ENCODE assay signal across 21 cellular contexts in genomic region chr5:153807796-153808195, GRCh38.
DNase-seq lines count a peak whose midpoint lies in the region; ATAC-seq and TF ChIP-seq lines count a peak whose summit lies in the region.
"Had no signal": no experiment of that assay in that cellular context is flagged by ENCODE, and none has a peak within 500 bp of the region (broad histone marks: within the 10 kb centered on the region; RNA-seq: fewer than 3 reads in every experiment).

No MANE protein-coding gene starts in this region.

- H3K4me3 Mint-ChIP-seq in Calu3 (ENCODE audit: low read depth, unreplicated experiment), result no peak overlapping the region
- H3K4me3 Mint-ChIP-seq: CD4-positive, alpha-beta memory T cell had no signal

- DNase-seq in NCI-H1417 (lab: John Stamatoyannopoulos, UW), result peak; percentile 22 to 80 (median 55)
- DNase-seq in NCI-H1417 treated with DMSO at 0.1 percent for 48 hours (lab: John Stamatoyannopoulos, UW), result no peak
- DNase-seq in NCI-H2227 treated with DMSO at 0.1 percent for 48 hours (lab: John Stamatoyannopoulos, UW), result peak; percentile 84
- DNase-seq in NCI-H748 treated with DMSO at 0.1 percent for 48 hours (lab: John Stamatoyannopoulos, UW), result peak; percentile 69
- peak; percentile 15 for DNase-seq in neuronal stem cell (ENCODE audit: low spot score)
- DNase-seq in SKM-1 (lab: John Stamatoyannopoulos, UW; ENCODE audit: unreplicated experiment), result no peak
- no peak for DNase-seq in Calu3
- DNase-seq: 8988T; Caco-2; CD4-positive, alpha-beta memory T cell; GDM1; MM.1S; NCI-H1048; NCI-H1436 treated with DMSO at 0.1 percent for 48 hours; NCI-H2029 treated with DMSO at 0.1 percent for 48 hours; NCI-H526; SJCRH30; T-helper 1 cell had no signal

- TF ChIP-seq CTCF in Calu3 (IDR thresholded peaks at IDR 0.05; ENCODE audit: unreplicated experiment), result no peak

- H3K14ac ChIP-seq in neuronal stem cell (ENCODE audit: low read length), result no peak overlapping the region

- H3K9ac ChIP-seq in neuronal stem cell (ENCODE audit: low read depth, low read length, poor library complexity), result no peak overlapping the region
- H3K9ac ChIP-seq: BLaER1 treated with 17β-estradiol and CSF1 and Interleukin-3, amounts not matched to agents 10 nM and 100 nM had no signal

- H4K91ac ChIP-seq in neuronal stem cell (ENCODE audit: low read depth, low read length, poor library complexity), result no peak overlapping the region

- CTCF ChIA-PET in Calu3 (lab: Charles Lee), result no interaction called here

- H3K27me3 Mint-ChIP-seq in Calu3 (ENCODE audit: unreplicated experiment), result peaks cover 33% of the 10 kb centered on the region
- H3K27me3 Mint-ChIP-seq: CD4-positive, alpha-beta memory T cell had no signal

- no peak overlapping the region for H3K4me2 ChIP-seq in neuronal stem cell (ENCODE audit: insufficient read depth, low read length, poor library complexity, severe bottlenecking)
- H3K4me2 ChIP-seq: BLaER1 treated with 17β-estradiol and CSF1 and Interleukin-3, amounts not matched to agents 10 nM and 100 nM had no signal

- ATAC-seq in HG03159 (IDR thresholded peaks at IDR 0.05; ENCODE audit: unreplicated experiment), result no peak
- ATAC-seq: K562 had no signal

- no peaks in the 10 kb centered on the region for H3K79me1 ChIP-seq in neuronal stem cell (ENCODE audit: low read depth, low read length)

- no peak overlapping the region for H3K23ac ChIP-seq in neuronal stem cell (ENCODE audit: low read depth, low read length, poor library complexity)

- H3K4me1 Mint-ChIP-seq in Calu3 (ENCODE audit: low read depth, unreplicated experiment), result no peaks in the 10 kb centered on the region
- H3K4me1 Mint-ChIP-seq: CD4-positive, alpha-beta memory T cell had no signal

- no peak overlapping the region for H2BK12ac ChIP-seq in neuronal stem cell (ENCODE audit: low read length)

- H3K27ac Mint-ChIP-seq in Calu3 (ENCODE audit: unreplicated experiment), result no peak overlapping the region
- H3K27ac Mint-ChIP-seq: CD4-positive, alpha-beta memory T cell had no signal

- no TSS peak for BruUV-seq in Calu3 (replicated peaks; lab: Mats Ljungman, UMichigan)

- no peak overlapping the region for H3K18ac ChIP-seq in neuronal stem cell (ENCODE audit: low read length)

- H2BK120ac ChIP-seq in neuronal stem cell (ENCODE audit: low read depth, low read length), result no peak overlapping the region

- H2AK5ac ChIP-seq in neuronal stem cell (ENCODE audit: low read depth, low read length), result no peak overlapping the region

- H3K4ac ChIP-seq in neuronal stem cell (ENCODE audit: low read length), result no peak overlapping the region

- no peak overlapping the region for H2BK15ac ChIP-seq in neuronal stem cell (ENCODE audit: low read length)

- no peaks in the 10 kb centered on the region for H3K27me3 ChIP-seq in neuronal stem cell (ENCODE audit: control insufficient read depth in 3 of 3, insufficient read depth in 3 of 3, low read depth in 1 of 3, low read length in 3 of 3)
- H3K27me3 ChIP-seq: BLaER1 treated with 17β-estradiol and CSF1 and Interleukin-3, amounts not matched to agents 10 nM and 100 nM; SJCRH30 had no signal

- no peaks in the 10 kb centered on the region for H3K36me3 Mint-ChIP-seq in Calu3 (ENCODE audit: insufficient read depth, unreplicated experiment)
- H3K36me3 Mint-ChIP-seq: CD4-positive, alpha-beta memory T cell had no signal

- no peak overlapping the region for H4K8ac ChIP-seq in neuronal stem cell (ENCODE audit: low read depth, low read length)

- no peak overlapping the region for H3K4me3 ChIP-seq in neuronal stem cell (ENCODE audit: low read length in 2 of 2)
- H3K4me3 ChIP-seq: BLaER1 treated with 17β-estradiol and CSF1 and Interleukin-3, amounts not matched to agents 10 nM and 100 nM; K562; SJCRH30 had no signal

- WGBS in neuronal stem cell (ENCODE audit: extremely low coverage in 2 of 2, insufficient read length in 2 of 2, insufficient replicate concordance in 1 of 2), 2 donors, result no CpG with 5 or more reads among the region's 2 CpGs

- no peaks in the 10 kb centered on the region for H3K9me3 ChIP-seq in neuronal stem cell (replicated peaks in 1 of 2; ENCODE audit: control insufficient read depth in 2 of 2, insufficient read depth in 1 of 2, low read depth in 1 of 2, low read length in 2 of 2)
- H3K9me3 ChIP-seq: Caco-2 had no signal

- peaks cover 3% of the 10 kb centered on the region for H3K9me3 Mint-ChIP-seq in Calu3 (ENCODE audit: low read depth, unreplicated experiment)

- H3K4me1 ChIP-seq in neuronal stem cell (ENCODE audit: control insufficient read depth in 2 of 2, insufficient read depth in 1 of 2, low read depth in 1 of 2, low read length in 2 of 2), result peaks cover 11 to 15% of the 10 kb centered on the region in 2 donors
- H3K4me1 ChIP-seq: Caco-2, SJCRH30 had no signal

- H2AFZ ChIP-seq in neuronal stem cell (ENCODE audit: low read length), result no peak overlapping the region

- H2BK5ac ChIP-seq in neuronal stem cell (ENCODE audit: low read length), result no peak overlapping the region

- peak overlapping the region; percentile 29 for H3K27ac ChIP-seq in neuronal stem cell (replicated peaks; ENCODE audit: low read length)
- H3K27ac ChIP-seq: BLaER1 treated with 17β-estradiol and CSF1 and Interleukin-3, amounts not matched to agents 10 nM and 100 nM; SJCRH30 had no signal

- peaks cover 0 to 6% of the 10 kb centered on the region in 2 donors for H3K36me3 ChIP-seq in neuronal stem cell (replicated peaks in 1 of 2; ENCODE audit: control insufficient read depth in 2 of 2, insufficient read depth in 2 of 2, low read length in 2 of 2)
- H3K36me3 ChIP-seq: BLaER1 treated with 17β-estradiol and CSF1 and Interleukin-3, amounts not matched to agents 10 nM and 100 nM; SJCRH30 had no signal

- intact Hi-C loops in Calu3 (cut with micrococcal nuclease; ENCODE audit: unreplicated experiment), result no loop called here

Comparison
In these comparisons a context has a peak if more than half of its experiments do, and no peak if none do; other contexts are left out.
1. DNase-seq: peak in NCI-H1417 (3 of 3), NCI-H2227 treated with DMSO at 0.1 percent for 48 hours (single experiment), NCI-H748 treated with DMSO at 0.1 percent for 48 hours (single experiment) and neuronal stem cell (single experiment); none in NCI-H1417 treated with DMSO at 0.1 percent for 48 hours (single experiment), SKM-1 (single experiment) and Calu3 (single experiment).